20 cellular contexts compared by ENCODE assay signal in genomic region chr21:38965241-38965640, GRCh38.
DNase-seq lines count a peak whose midpoint lies in the region; ATAC-seq, FAIRE-seq and TF ChIP-seq lines count a peak whose summit lies in the region.
"Had no signal": no experiment of that assay in that cellular context is flagged by ENCODE, and none has a peak within 500 bp of the region (broad histone marks: within the 10 kb centered on the region; RNA-seq: fewer than 3 reads in every experiment).

No MANE protein-coding gene starts in this region.

- H3K36me3 ChIP-seq in left ventricle myocardium inferior = no peaks in the 10 kb centered on the region
- H3K36me3 ChIP-seq in K562 (ENCODE audit: control insufficient read depth, insufficient read depth, low read length) = no peaks in the 10 kb centered on the region
- H3K36me3 ChIP-seq in mesenchymal stem cell (ENCODE audit: control insufficient read depth in 1 of 2, insufficient read depth in 2 of 2, low read depth in 1 of 2, low read length in 2 of 2) = no peaks in the 10 kb centered on the region
- H3K36me3 ChIP-seq in H7 (replicated peaks; ENCODE audit: control insufficient read depth, insufficient read depth, low read length) = no peaks in the 10 kb centered on the region
- H3K36me3 ChIP-seq: gastroesophageal sphincter, neutrophil, thyroid gland had no signal

- H3K4me1 ChIP-seq in left ventricle myocardium inferior (peaks cover 6% of the 10 kb centered on the region), K562 (replicated peaks in 1 of 2; ENCODE audit: control insufficient read depth in 2 of 2, insufficient read depth in 2 of 2, low read length in 2 of 2) (peaks cover 4 to 7% of the 10 kb centered on the region in 2 experiments; a peak in 3 of 5 replicates), mesenchymal stem cell (ENCODE audit: control insufficient read depth, insufficient read depth, low read depth, low read length) (peaks cover 4% of the 10 kb centered on the region)
- H3K4me1 ChIP-seq: gastroesophageal sphincter, thyroid gland had no signal

- H3K9ac ChIP-seq in K562 (ENCODE audit: insufficient read depth in 1 of 2, low read depth in 2 of 2, low read length in 2 of 2) = no peak overlapping the region
- H3K9ac ChIP-seq in mesenchymal stem cell (ENCODE audit: low read length) = no peak overlapping the region

- no peaks in the 10 kb centered on the region for H3K79me2 ChIP-seq in K562 (ENCODE audit: control insufficient read depth, insufficient read depth, low read length)

- no peak for TF ChIP-seq POLR2A in K562 (conservative IDR thresholded peaks at IDR 0.05)

- H3K9me3 ChIP-seq in left ventricle myocardium inferior (replicated peaks) (peaks cover 7% of the 10 kb centered on the region), K562 (replicated peaks; ENCODE audit: control insufficient read depth, insufficient read depth, low read depth, low read length) (no peaks in the 10 kb centered on the region), mesenchymal stem cell (ENCODE audit: control insufficient read depth, low read length) (peaks cover 6% of the 10 kb centered on the region)
- H3K9me3 ChIP-seq: gastroesophageal sphincter, neutrophil, thyroid gland had no signal

- no peak for TF ChIP-seq CTCF in left ventricle myocardium inferior (IDR thresholded peaks at IDR 0.05; ENCODE audit: borderline replicate concordance)
- TF ChIP-seq CTCF in K562 (IDR thresholded peaks at IDR 0.05 in 2 of 3, conservative IDR thresholded peaks at IDR 0.05 in 1 of 3; ENCODE audit: insufficient read depth in 2 of 3, low read depth in 1 of 3, low read length in 3 of 3) = no peak

- H3K27me3 ChIP-seq in left ventricle myocardium inferior (ENCODE audit: low read depth) (no peaks in the 10 kb centered on the region), K562 (ENCODE audit: control insufficient read depth in 2 of 2, insufficient read depth in 2 of 2, low read length in 2 of 2) (peaks cover 0 to 1% of the 10 kb centered on the region in 2 experiments; a peak in 1 of 5 replicates), mesenchymal stem cell (ENCODE audit: control insufficient read depth in 1 of 2, insufficient read depth in 1 of 2, low read length in 2 of 2) (peaks cover 0 to 7% of the 10 kb centered on the region in 2 experiments), H7 (ENCODE audit: control insufficient read depth, insufficient read depth, low read length) (no peaks in the 10 kb centered on the region)
- H3K27me3 ChIP-seq: gastroesophageal sphincter, neutrophil, thyroid gland had no signal

- no peak overlapping the region for H2BK5ac ChIP-seq in mesenchymal stem cell (ENCODE audit: low read depth, low read length, poor library complexity, severe bottlenecking)

- H3K4me3 ChIP-seq in left ventricle myocardium inferior (no peak overlapping the region), K562 (no peak overlapping the region), mesenchymal stem cell (ENCODE audit: insufficient read depth in 1 of 2, low read depth in 1 of 2, low read length in 2 of 2) (no peak overlapping the region), H7 (ENCODE audit: insufficient read depth, low read depth, low read length) (no peak overlapping the region)
- H3K4me3 ChIP-seq: gastroesophageal sphincter, thyroid gland had no signal

- peak overlapping the region; percentile 71 to 92 for H3K18ac ChIP-seq in mesenchymal stem cell (ENCODE audit: low read depth in 1 of 2, low read length in 2 of 2)

- no peak for DNase-seq in Right ventricle myocardium superior
- no peak for DNase-seq in left ventricle myocardium inferior
- no peak for DNase-seq in K562 (ENCODE audit: extremely low read depth in 1 of 4, low spot score in 3 of 4)
- DNase-seq in mesenchymal stem cell = peak; percentile 95
- no peak for DNase-seq in frontal cortex (ENCODE audit: low spot score in 2 of 2)
- DNase-seq in H7 = no peak
- DNase-seq in head of caudate nucleus = no peak
- DNase-seq in HuH-7.5 (ENCODE audit: low spot score) = no peak
- DNase-seq: activated CD4-positive, alpha-beta T cell treated with anti-CD3 and anti-CD28 coated beads, Interleukin-2, amount 50 U/mL, for 4 hours; activated T-cell treated with anti-CD3 and anti-CD28 coated beads, Interleukin-2, amount 50 U/mL, for 4 hours; CD4-positive, alpha-beta T cell; Karpas-422; mesendoderm; NCI-H1436; stimulated activated CD4-positive, alpha-beta T cell treated with anti-CD3 and anti-CD28 coated beads, Interleukin-4, amount 100 ng/mL, for 1 hour; stimulated activated CD8-positive, alpha-beta memory T cell treated with anti-CD3 and anti-CD28 coated beads, Interleukin-4, amount 100 ng/mL, for 48 hours; thyroid gland had no signal

- H4K20me1 ChIP-seq in K562 (replicated peaks; ENCODE audit: control insufficient read depth, insufficient read depth, low read length) = no peaks in the 10 kb centered on the region

- intact Hi-C loops in Right ventricle myocardium superior (cut with DNase I) (no loop called here), left ventricle myocardium inferior (cut with micrococcal nuclease) (no loop called here), K562 (cut with micrococcal nuclease) (no loop called here), head of caudate nucleus (cut with DNase I) (no loop called here)

- H3K14ac ChIP-seq in mesenchymal stem cell (ENCODE audit: low read length in 2 of 2) = no peak overlapping the region

- TF ChIP-seq EP300 in K562 (IDR thresholded peaks at IDR 0.05; ENCODE audit: low read length) = no peak

- in situ Hi-C loops in K562 (cut with MboI) = no loop called here

- no peak overlapping the region for H2BK15ac ChIP-seq in mesenchymal stem cell (ENCODE audit: low read depth, poor library complexity, severe bottlenecking)

- no peak overlapping the region for H3K4me2 ChIP-seq in K562 (ENCODE audit: insufficient read depth, low read length)
- H3K4me2 ChIP-seq in mesenchymal stem cell (ENCODE audit: low read length, poor library complexity, severe bottlenecking) = no peak overlapping the region

- no peaks in the 10 kb centered on the region for H3K79me1 ChIP-seq in mesenchymal stem cell (replicated peaks; ENCODE audit: low read length, poor library complexity, severe bottlenecking)

- peak overlapping the region; percentile 91 for H4K91ac ChIP-seq in mesenchymal stem cell (ENCODE audit: low read length)

- POLR2A ChIA-PET in K562 (lab: Yijun Ruan, JAX) = interaction anchor here (0.8 to 2.1 kb wide), 2 partner anchors 8 to 248 kb away, joined by 3 to 9 read pairs; no protein-coding TSS in a partner anchor

- no TSS peak for BruUV-seq in K562 (replicated peaks; lab: Mats Ljungman, UMichigan)

- no peaks in the 10 kb centered on the region for H3K9me1 ChIP-seq in K562 (ENCODE audit: control insufficient read depth, insufficient read depth, low read length)

- no peak overlapping the region for H2AK5ac ChIP-seq in mesenchymal stem cell (ENCODE audit: low read length, severe bottlenecking)

- WGBS in K562 (ENCODE audit: insufficient coverage, low coverage, missing lambda C conversion rate) = 48% methylated on average over 8 of the region's 8 CpGs
- 8% methylated on average over 8 of the region's 8 CpGs for WGBS in mesenchymal stem cell

- FAIRE-seq in K562 (lab: Jason Lieb, UNC) (no peak), frontal cortex (lab: Jason Lieb, UNC) (no peak)
- FAIRE-seq: GM12892 had no signal

- peak overlapping the region; percentile 90 to 95 for H2BK12ac ChIP-seq in mesenchymal stem cell (ENCODE audit: low read length in 2 of 2)

- peak overlapping the region; percentile 74 for H4K8ac ChIP-seq in mesenchymal stem cell (ENCODE audit: low read length)

- H2BK120ac ChIP-seq in mesenchymal stem cell (ENCODE audit: low read depth, low read length) = peak overlapping the region; percentile 76

- ATAC-seq in Right ventricle myocardium superior (ENCODE audit: poor library complexity) = peak; percentile 36
- no peak for ATAC-seq in K562
- ATAC-seq: activated T-cell treated with anti-CD3 and anti-CD28 coated beads, Interleukin-2, amount 50 U/mL, for 4 hours; gastroesophageal sphincter had no signal

- H3K4ac ChIP-seq in mesenchymal stem cell (ENCODE audit: low read depth in 1 of 2, low read length in 2 of 2) = peak overlapping the region; percentile 5 to 87

- no peak overlapping the region for H3K23ac ChIP-seq in mesenchymal stem cell (ENCODE audit: low read length in 2 of 2)

- TF ChIP-seq RAD21 in K562 (CRISPR knock-in tag; conservative IDR thresholded peaks at IDR 0.05 in 1 of 2, IDR thresholded peaks at IDR 0.05 in 1 of 2) = no peak

- H3K27ac ChIP-seq in left ventricle myocardium inferior (replicated peaks) (no peak overlapping the region), K562 (ENCODE audit: extremely low read depth, low read depth, low read length) (no peak overlapping the region), mesenchymal stem cell (ENCODE audit: low read length, poor library complexity, severe bottlenecking) (no peak overlapping the region)
- H3K27ac ChIP-seq: neutrophil, thyroid gland had no signal

- peak overlapping the region; percentile 89 for H2AFZ ChIP-seq in K562 (ENCODE audit: low read depth, low read length)
- no peak overlapping the region for H2AFZ ChIP-seq in mesenchymal stem cell (ENCODE audit: low read depth, low read length)

- CTCF ChIA-PET in K562 (lab: Yijun Ruan, JAX; ENCODE audit: low intra/inter-chr PET ratio) = no interaction called here

TF ChIP-seq in K562, 482 proteins besides CTCF, POLR2A, EP300 and RAD21 (continues in another document):
- no peak for TF ChIP-seq STAT6 (CRISPR knock-in tag; IDR thresholded peaks at IDR 0.05)
